Comparison of ENCODE assay signal across 16 cellular contexts in genomic region chr7:92293887-92294616, GRCh38. TPM values are rescaled to one million over a fixed set of nuclear protein-coding genes. Genes with fewer than 3 reads are reported as not detected.
DNase-seq lines count a peak whose midpoint lies in the region; ATAC-seq and TF ChIP-seq lines count a peak whose summit lies in the region.
"Had no signal": no experiment of that assay in that cellular context is flagged by ENCODE, and none has a peak within 500 bp of the region (broad histone marks: within the 10 kb centered on the region; RNA-seq: fewer than 3 reads in every experiment).

No MANE protein-coding gene starts in this region.

- H3K9me3 ChIP-seq in thoracic aorta: no peaks in the 10 kb centered on the region
- H3K9me3 ChIP-seq: A549 had no signal

- H3K27ac ChIP-seq in thoracic aorta: peak overlapping the region in 1 of 2 donors; percentile 39
- H3K27ac ChIP-seq: A549 had no signal

- H3K9me3 Mint-ChIP-seq in activated CD4-positive, alpha-beta T cell treated with anti-CD3 and anti-CD28 coated beads, Interleukin-2, amount 10 ng/mL, durations not matched to agents 24 days and 14 days: no peaks in the 10 kb centered on the region
- no peaks in the 10 kb centered on the region for H3K9me3 Mint-ChIP-seq in activated CD4-positive, alpha-beta T cell treated with anti-CD3 and anti-CD28 coated beads for 36 hours (ENCODE audit: low read depth)
- H3K9me3 Mint-ChIP-seq in brain: peaks cover 0 to 5% (median 0%) of the 10 kb centered on the region in 5 experiments
- H3K9me3 Mint-ChIP-seq: activated CD4-positive, alpha-beta memory T cell treated with anti-CD3 and anti-CD28 coated beads, Interleukin-2, amount 10 ng/mL, durations not matched to agents 7 days and 5 days; activated naive CD4-positive, alpha-beta T cell treated with anti-CD3 and anti-CD28 coated beads, Interleukin-2, amount 50 U/mL, for 72 hours; endodermal cell; stimulated activated memory B cell treated with anti-CD40 and anti-IgM and Interleukin-4, amounts not matched to agents 10 μg/mL and 1 μg/mL and 100 μg/mL, for 72 hours had no signal

- no peaks in the 10 kb centered on the region for H3K27me3 Mint-ChIP-seq in activated CD4-positive, alpha-beta T cell treated with anti-CD3 and anti-CD28 coated beads, Interleukin-2, amount 10 ng/mL, durations not matched to agents 24 days and 14 days
- no peaks in the 10 kb centered on the region for H3K27me3 Mint-ChIP-seq in activated CD4-positive, alpha-beta T cell treated with anti-CD3 and anti-CD28 coated beads for 36 hours
- H3K27me3 Mint-ChIP-seq in brain: no peaks in the 10 kb centered on the region
- H3K27me3 Mint-ChIP-seq: activated CD4-positive, alpha-beta memory T cell treated with anti-CD3 and anti-CD28 coated beads, Interleukin-2, amount 10 ng/mL, durations not matched to agents 7 days and 5 days; stimulated activated memory B cell treated with anti-CD40 and anti-IgM and Interleukin-4, amounts not matched to agents 10 μg/mL and 1 μg/mL and 100 μg/mL, for 72 hours had no signal

- in situ Hi-C loops in GM13976 (cut with MboI; ENCODE audit: low sequenced_read_pairs, unreplicated experiment): no loop called here

- H3K4me3 Mint-ChIP-seq in activated CD4-positive, alpha-beta T cell treated with anti-CD3 and anti-CD28 coated beads, Interleukin-2, amount 10 ng/mL, durations not matched to agents 24 days and 14 days: peak overlapping the region; percentile 46
- H3K4me3 Mint-ChIP-seq in activated CD4-positive, alpha-beta T cell treated with anti-CD3 and anti-CD28 coated beads for 36 hours: no peak overlapping the region
- no peak overlapping the region for H3K4me3 Mint-ChIP-seq in brain
- H3K4me3 Mint-ChIP-seq: activated CD4-positive, alpha-beta memory T cell treated with anti-CD3 and anti-CD28 coated beads, Interleukin-2, amount 10 ng/mL, durations not matched to agents 7 days and 5 days; endodermal cell; stimulated activated memory B cell treated with anti-CD40 and anti-IgM and Interleukin-4, amounts not matched to agents 10 μg/mL and 1 μg/mL and 100 μg/mL, for 72 hours had no signal

- H3K4me1 ChIP-seq in thoracic aorta (ENCODE audit: control insufficient read depth in 1 of 2, low read depth in 2 of 2): peaks cover 12 to 29% of the 10 kb centered on the region in 2 donors

- peaks cover 12% of the 10 kb centered on the region for H3K4me1 Mint-ChIP-seq in activated CD4-positive, alpha-beta T cell treated with anti-CD3 and anti-CD28 coated beads, Interleukin-2, amount 10 ng/mL, durations not matched to agents 24 days and 14 days
- H3K4me1 Mint-ChIP-seq in activated CD4-positive, alpha-beta T cell treated with anti-CD3 and anti-CD28 coated beads for 36 hours: peaks cover 25% of the 10 kb centered on the region
- peaks cover 34% of the 10 kb centered on the region for H3K4me1 Mint-ChIP-seq in brain

- CTCF ChIA-PET in activated CD4-positive, alpha-beta T cell treated with anti-CD3 and anti-CD28 coated beads for 36 hours (lab: Charles Lee): no interaction called here

- H3K27me3 ChIP-seq in thoracic aorta (replicated peaks; ENCODE audit: insufficient read depth): no peaks in the 10 kb centered on the region

- no peak overlapping the region for H3K27ac Mint-ChIP-seq in activated CD4-positive, alpha-beta T cell treated with anti-CD3 and anti-CD28 coated beads, Interleukin-2, amount 10 ng/mL, durations not matched to agents 24 days and 14 days
- no peak overlapping the region for H3K27ac Mint-ChIP-seq in activated CD4-positive, alpha-beta T cell treated with anti-CD3 and anti-CD28 coated beads for 36 hours
- H3K27ac Mint-ChIP-seq in brain: peak overlapping the region in 3 of 5 experiments; percentile 1 to 27 (median 8)
- H3K27ac Mint-ChIP-seq: activated CD4-positive, alpha-beta memory T cell treated with anti-CD3 and anti-CD28 coated beads, Interleukin-2, amount 10 ng/mL, durations not matched to agents 7 days and 5 days; activated naive CD4-positive, alpha-beta T cell treated with anti-CD3 and anti-CD28 coated beads, Interleukin-2, amount 50 U/mL, for 72 hours; stimulated activated memory B cell treated with anti-CD40 and anti-IgM and Interleukin-4, amounts not matched to agents 10 μg/mL and 1 μg/mL and 100 μg/mL, for 72 hours had no signal

- DNase-seq in activated CD4-positive, alpha-beta T cell treated with anti-CD3 and anti-CD28 coated beads, Interleukin-2, amount 10 ng/mL, durations not matched to agents 24 days and 14 days: no peak
- DNase-seq in activated CD4-positive, alpha-beta T cell treated with anti-CD3 and anti-CD28 coated beads for 36 hours: no peak
- DNase-seq in left lobe of liver (ENCODE audit: low spot score) (no peak), thoracic aorta (ENCODE audit: low spot score) (no peak), NCI-H1417 treated with DMSO at 0.1 percent for 48 hours (lab: John Stamatoyannopoulos, UW) (no peak), NCI-H446 treated with DMSO at 0.1 percent for 48 hours (lab: John Stamatoyannopoulos, UW) (no peak), GM13976 (ENCODE audit: low spot score) (no peak)
- DNase-seq: activated CD4-positive, alpha-beta memory T cell treated with anti-CD3 and anti-CD28 coated beads, Interleukin-2, amount 10 ng/mL, durations not matched to agents 7 days and 5 days; DND-41; endodermal cell; KG1; stimulated activated CD4-positive, alpha-beta T cell treated with anti-CD3 and anti-CD28 coated beads, Interleukin-1b, Interleukin-23, amount 100 ng/mL, for 48 hours had no signal

- intact Hi-C loops in activated CD4-positive, alpha-beta T cell treated with anti-CD3 and anti-CD28 coated beads, Interleukin-2, amount 10 ng/mL, durations not matched to agents 24 days and 14 days (cut with micrococcal nuclease): no loop called here
- intact Hi-C loops in activated CD4-positive, alpha-beta T cell treated with anti-CD3 and anti-CD28 coated beads for 36 hours (cut with DNase I, micrococcal nuclease): no loop called here

- no peaks in the 10 kb centered on the region for H3K36me3 ChIP-seq in thoracic aorta

- TF ChIP-seq CTCF in brain (conservative IDR thresholded peaks at IDR 0.05): no peak
- TF ChIP-seq CTCF in thoracic aorta (IDR thresholded peaks at IDR 0.05): no peak
- TF ChIP-seq CTCF in GM13976 (IDR thresholded peaks at IDR 0.05; ENCODE audit: borderline replicate concordance, control extremely low read depth, extremely low read depth, insufficient read depth, missing control alignments): no peak

- POLR2A ChIA-PET in activated CD4-positive, alpha-beta T cell treated with anti-CD3 and anti-CD28 coated beads for 36 hours (lab: Charles Lee): no interaction called here

- H3K4me3 ChIP-seq in thoracic aorta: peak overlapping the region; percentile 50
- H3K4me3 ChIP-seq: A549 had no signal

- ATAC-seq in activated CD4-positive, alpha-beta T cell treated with anti-CD3 and anti-CD28 coated beads for 36 hours: no peak
- ATAC-seq in left lobe of liver: peak; percentile 69
- ATAC-seq in thoracic aorta (ENCODE audit: insufficient number of reproducible peaks, low FRiP score, low read depth): no peak
- ATAC-seq: A549; activated naive CD4-positive, alpha-beta T cell treated with anti-CD3 and anti-CD28 coated beads, Interleukin-2, amount 50 U/mL, for 72 hours; stimulated activated memory B cell treated with anti-CD40 and anti-IgM and Interleukin-4, amounts not matched to agents 10 μg/mL and 1 μg/mL and 100 μg/mL, for 72 hours had no signal

- peaks cover 12% of the 10 kb centered on the region for H3K36me3 Mint-ChIP-seq in activated CD4-positive, alpha-beta T cell treated with anti-CD3 and anti-CD28 coated beads, Interleukin-2, amount 10 ng/mL, durations not matched to agents 24 days and 14 days (ENCODE audit: low read depth)
- peaks cover 12% of the 10 kb centered on the region for H3K36me3 Mint-ChIP-seq in activated CD4-positive, alpha-beta T cell treated with anti-CD3 and anti-CD28 coated beads for 36 hours (ENCODE audit: low read depth)
- H3K36me3 Mint-ChIP-seq in brain: peaks cover 30% of the 10 kb centered on the region
- H3K36me3 Mint-ChIP-seq: activated naive CD4-positive, alpha-beta T cell treated with anti-CD3 and anti-CD28 coated beads, Interleukin-2, amount 50 U/mL, for 72 hours had no signal

RNA-seq across cellular contexts. Expression of gene ANKIB1, which starts 48.3 kb away (rescaled TPM):
- 54.3 and 55.7 TPM in 2 replicates for total RNA-seq in activated CD4-positive, alpha-beta T cell treated with anti-CD3 and anti-CD28 coated beads, Interleukin-2, amount 10 ng/mL, durations not matched to agents 24 days and 14 days
- 10 to 100 TPM; 37.0 to 55.1 TPM for total RNA-seq in activated CD4-positive, alpha-beta T cell treated with anti-CD3 and anti-CD28 coated beads for 36 hours
- 16.4 TPM for polyA plus RNA-seq in brain (ENCODE audit: insufficient read depth, low read depth, low replicate concordance)
- total RNA-seq in left lobe of liver: 13.1 TPM
- total RNA-seq in thoracic aorta: 10 to 100 TPM; 33.3 to 37.1 TPM

RNA-seq across cellular contexts. Expression of gene KRIT1, which starts 48.3 kb away (rescaled TPM):
- 47.3 and 49.2 TPM in 2 replicates for total RNA-seq in activated CD4-positive, alpha-beta T cell treated with anti-CD3 and anti-CD28 coated beads, Interleukin-2, amount 10 ng/mL, durations not matched to agents 24 days and 14 days
- total RNA-seq in activated CD4-positive, alpha-beta T cell treated with anti-CD3 and anti-CD28 coated beads for 36 hours: 10 to 100 TPM; 37.7 to 45.5 TPM
- polyA plus RNA-seq in brain (ENCODE audit: insufficient read depth, low read depth, low replicate concordance): 14.1 TPM
- 16.8 TPM for total RNA-seq in left lobe of liver
- total RNA-seq in thoracic aorta: 10 to 100 TPM; 83.1 to 98.8 TPM

Comparison
In these comparisons a context has a peak if more than half of its experiments do, and no peak if none do; other contexts are left out.
1. H3K27ac Mint-ChIP-seq: peak in brain (3 of 5); none in activated CD4-positive, alpha-beta T cell treated with anti-CD3 and anti-CD28 coated beads, Interleukin-2, amount 10 ng/mL, durations not matched to agents 24 days and 14 days (single experiment) and activated CD4-positive, alpha-beta T cell treated with anti-CD3 and anti-CD28 coated beads for 36 hours (single experiment).